ENCODE assay signal across 9 cellular contexts in the genomic region with DNA sequence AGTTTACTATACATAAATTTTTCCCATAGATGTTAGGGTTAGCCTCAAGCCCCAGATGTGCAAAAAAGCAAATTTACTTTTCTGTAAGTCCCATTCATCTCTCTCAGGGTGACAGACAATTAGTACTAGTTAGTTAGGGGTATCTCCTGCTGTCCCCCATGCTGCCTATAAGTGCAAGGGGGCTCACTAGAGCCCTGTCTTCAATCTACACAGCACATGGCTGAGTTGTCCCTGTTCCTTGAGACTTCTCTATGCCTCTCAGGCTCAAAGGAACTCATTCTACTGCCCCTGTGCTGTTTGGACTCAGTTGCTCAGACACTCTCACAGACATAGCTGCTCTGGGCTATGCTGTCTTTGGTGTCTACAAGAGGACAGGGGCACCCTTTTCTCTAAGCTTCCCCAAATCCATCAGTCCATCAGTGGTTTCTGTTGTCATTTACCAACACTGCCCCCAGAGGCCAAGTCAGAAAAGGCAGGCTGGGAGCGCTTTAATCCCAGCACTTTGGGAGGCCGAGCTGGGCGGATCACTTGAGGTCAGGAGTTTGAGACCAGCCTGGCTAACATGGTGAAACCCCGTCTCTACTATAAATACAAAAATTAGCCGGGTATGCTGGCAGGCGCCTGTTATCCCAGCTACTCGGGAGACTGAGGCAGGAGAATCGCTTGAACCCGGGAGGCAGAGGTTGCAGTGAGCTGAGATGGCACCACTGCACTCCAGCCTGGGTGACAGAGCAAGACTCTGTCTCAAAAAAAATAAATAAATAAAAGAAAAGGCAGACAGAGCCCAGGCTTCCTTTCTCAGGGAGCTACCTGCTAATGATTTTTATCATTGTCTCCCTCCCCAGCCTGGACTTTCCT.
A peak's percentile ranks its signal among the peaks of the same experiment; 100 is the strongest.
DNase-seq lines count a peak whose midpoint lies in the region; ATAC-seq lines count a peak whose summit lies in the region.
"Had no signal": no experiment of that assay in that cellular context is flagged by ENCODE, and none has a peak within 500 bp of the region (broad histone marks: within the 10 kb centered on the region; RNA-seq: fewer than 3 reads in every experiment).

No MANE protein-coding gene starts in this region.

- no peak overlapping the region for H3K4me3 Mint-ChIP-seq in activated naive CD4-positive, alpha-beta T cell treated with anti-CD3 and anti-CD28 coated beads, Interleukin-2, amount 10 ng/mL, durations not matched to agents 7 days and 5 days
- H3K4me3 Mint-ChIP-seq: T-helper 1 cell treated with Interleukin-12 subunit alpha and Interleukin-12 subunit beta and Interleukin-4 antibody, amounts not matched to agents 30 μg/mL and 1 μg/mL, for 36 hours had no signal

- H3K27ac Mint-ChIP-seq in activated naive CD4-positive, alpha-beta T cell treated with anti-CD3 and anti-CD28 coated beads, Interleukin-2, amount 10 ng/mL, durations not matched to agents 7 days and 5 days, result no peak overlapping the region
- H3K27ac Mint-ChIP-seq: T-helper 1 cell treated with Interleukin-12 subunit alpha and Interleukin-12 subunit beta and Interleukin-4 antibody, amounts not matched to agents 30 μg/mL and 1 μg/mL, for 36 hours had no signal

- H3K4me1 Mint-ChIP-seq in activated naive CD4-positive, alpha-beta T cell treated with anti-CD3 and anti-CD28 coated beads, Interleukin-2, amount 10 ng/mL, durations not matched to agents 7 days and 5 days, result no peaks in the 10 kb centered on the region

- H3K9me3 Mint-ChIP-seq in activated naive CD4-positive, alpha-beta T cell treated with anti-CD3 and anti-CD28 coated beads, Interleukin-2, amount 10 ng/mL, durations not matched to agents 7 days and 5 days, result no peaks in the 10 kb centered on the region
- H3K9me3 Mint-ChIP-seq: T-helper 1 cell treated with Interleukin-12 subunit alpha and Interleukin-12 subunit beta and Interleukin-4 antibody, amounts not matched to agents 30 μg/mL and 1 μg/mL, for 36 hours had no signal

- ATAC-seq in HG02642 (IDR thresholded peaks at IDR 0.05; ENCODE audit: poor library complexity, unreplicated experiment) (peak; percentile 68), GM19023 (IDR thresholded peaks at IDR 0.05; ENCODE audit: unreplicated experiment) (no peak)

- peaks cover 16% of the 10 kb centered on the region for H3K27me3 Mint-ChIP-seq in activated naive CD4-positive, alpha-beta T cell treated with anti-CD3 and anti-CD28 coated beads, Interleukin-2, amount 10 ng/mL, durations not matched to agents 7 days and 5 days

- peak; percentile 56 for DNase-seq in GM03348 (ENCODE audit: low spot score)
- DNase-seq in RKO (ENCODE audit: low spot score), result peak; percentile 42
- DNase-seq in activated naive CD4-positive, alpha-beta T cell treated with anti-CD3 and anti-CD28 coated beads, Interleukin-2, amount 10 ng/mL, durations not matched to agents 7 days and 5 days, result peak; percentile 54
- DNase-seq in iPS-NIHi11 (ENCODE audit: low spot score), result peak; percentile 67
- peak; percentile 4 to 30 for DNase-seq in stimulated activated CD4-positive, alpha-beta T cell treated with anti-CD3 and anti-CD28 coated beads, Interleukin-4, amount 100 ng/mL, for 4 hours
- no peak for DNase-seq in COLO829 (ENCODE audit: low spot score)

- CTCF ChIA-PET in activated naive CD4-positive, alpha-beta T cell treated with anti-CD3 and anti-CD28 coated beads, Interleukin-2, amount 10 ng/mL, durations not matched to agents 7 days and 5 days (lab: Charles Lee), result interaction anchor here (0.7 to 2.6 kb wide), 15 partner anchors 8 to 146 kb away, joined by 3 to 8 read pairs (median 3); no protein-coding TSS in a partner anchor

- no peaks in the 10 kb centered on the region for H3K36me3 Mint-ChIP-seq in activated naive CD4-positive, alpha-beta T cell treated with anti-CD3 and anti-CD28 coated beads, Interleukin-2, amount 10 ng/mL, durations not matched to agents 7 days and 5 days
